Comparison of ENCODE assay signal across 1 cellular context in genomic region chr9:33263131-33263935, GRCh38.
TF ChIP-seq lines count a peak whose summit lies in the region.

No MANE protein-coding gene starts in this region.

TF ChIP-seq in IMR-90, 13 proteins besides CTCF, POLR2A, EP300 and RAD21:
- TF ChIP-seq MAFK (IDR thresholded peaks at IDR 0.05; ENCODE audit: low read depth, low read length) (no peak), SMC3 (IDR thresholded peaks at IDR 0.05; ENCODE audit: low read depth, low read length) (no peak), MXI1 (IDR thresholded peaks at IDR 0.05; ENCODE audit: borderline replicate concordance, low read depth, low read length) (peak; percentile 90)
